11 cellular contexts compared by ENCODE assay signal in genomic region chr6:165135889-165136288, GRCh38.
"Had no signal": no experiment of that assay in that cellular context is flagged by ENCODE, and none has a peak within 500 bp of the region (broad histone marks: within the 10 kb centered on the region; RNA-seq: fewer than 3 reads in every experiment).

No MANE protein-coding gene starts in this region.

- H3K9me3 ChIP-seq: HAP-1 had no signal

- ATAC-seq: GM23338, HCT116 had no signal

- FAIRE-seq: H1, H54 had no signal

- H3K4me1 Mint-ChIP-seq: GM23338, H9 had no signal

- DNase-seq: GM23248, GOT3, H7, H9, HCEC 1CT, HFFc6 had no signal

- H2AFZ ChIP-seq: GM23248, GM23338 had no signal

- H3K27ac ChIP-seq: GM23248 had no signal

- H3K4me1 ChIP-seq: HAP-1 had no signal

- H3K4me3 Mint-ChIP-seq: GM23338, H9, HFFc6 had no signal

- H3K27ac Mint-ChIP-seq: GM23338, H9, HFFc6 had no signal

- H3K36me3 ChIP-seq: HAP-1 had no signal

- H3K9ac ChIP-seq: GM23248 had no signal

- H3K4me3 ChIP-seq: GM23248, GM23338, HAP-1 had no signal

- H3K4me2 ChIP-seq: GM23338 had no signal
